18 cellular contexts compared by ENCODE assay signal in the genomic region with DNA sequence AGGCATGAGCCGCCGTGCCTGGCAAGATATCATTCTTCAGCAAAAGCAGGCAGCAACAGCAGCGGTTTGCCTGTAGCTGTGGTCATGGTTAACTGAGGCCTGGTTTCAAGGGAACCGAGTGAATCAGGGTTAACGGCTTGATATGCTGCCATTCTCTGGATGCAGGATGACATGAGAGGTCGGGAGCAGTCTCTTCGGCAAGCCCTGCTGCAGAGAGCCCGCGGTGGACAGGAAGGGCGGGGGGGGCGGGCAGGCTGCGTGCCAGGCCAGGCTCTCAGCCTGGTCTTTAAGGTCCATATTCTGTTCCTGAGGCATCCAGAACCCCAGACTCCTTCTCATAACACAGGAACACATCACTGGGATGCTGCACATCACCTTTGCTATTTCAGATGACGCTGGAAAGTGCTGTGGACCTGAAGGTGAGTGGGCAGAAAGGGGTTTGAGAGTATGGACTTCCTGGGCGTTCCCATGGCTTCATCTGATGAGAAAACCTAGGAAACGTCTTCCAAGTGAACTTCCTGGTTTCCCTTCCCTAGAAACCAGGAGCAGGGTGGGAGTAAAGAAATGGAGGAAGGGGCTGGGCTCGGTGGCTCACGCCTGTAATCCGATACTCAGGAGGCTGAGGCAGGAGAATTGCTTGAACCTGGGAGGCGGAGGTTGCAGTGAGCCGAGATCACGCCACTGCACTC.
"Had no signal": no experiment of that assay in that cellular context is flagged by ENCODE, and none has a peak within 500 bp of the region (broad histone marks: within the 10 kb centered on the region; RNA-seq: fewer than 3 reads in every experiment).

No MANE protein-coding gene starts in this region.

- H3K4me1 ChIP-seq: SJCRH30 had no signal

- H3K4me3 ChIP-seq: esophagus squamous epithelium, left lung, sigmoid colon, SJCRH30, thoracic aorta had no signal

- H3K27me3 ChIP-seq: brain microvascular endothelial cell, esophagus squamous epithelium, left lung, sigmoid colon, SJCRH30 had no signal

- H3K27ac Mint-ChIP-seq: activated naive CD4-positive, alpha-beta T cell treated with anti-CD3 and anti-CD28 coated beads, Interleukin-2, amount 10 ng/mL, durations not matched to agents 7 days and 5 days; stimulated activated naive B cell treated with anti-CD40 and anti-IgM and Interleukin-4, amounts not matched to agents 10 μg/mL and 1 μg/mL and 100 μg/mL, for 72 hours; T-helper 1 cell treated with Interleukin-12 subunit alpha and Interleukin-12 subunit beta and Interleukin-4 antibody, amounts not matched to agents 30 μg/mL and 1 μg/mL, for 36 hours had no signal

- H3K27ac ChIP-seq: brain microvascular endothelial cell, esophagus squamous epithelium, SJCRH30, thoracic aorta had no signal

- H3K36me3 ChIP-seq: SJCRH30 had no signal

- H3K27me3 Mint-ChIP-seq: activated CD4-positive, alpha-beta T cell treated with anti-CD3 and anti-CD28 coated beads, Interleukin-2, amount 10 ng/mL, durations not matched to agents 7 days and 5 days; stimulated activated naive B cell treated with anti-CD40 and anti-IgM and Interleukin-4, amounts not matched to agents 10 μg/mL and 1 μg/mL and 100 μg/mL, for 72 hours had no signal

- FAIRE-seq: keratinocyte had no signal

- H3K9me3 ChIP-seq: esophagus squamous epithelium, left lung, sigmoid colon, SJCRH30, thoracic aorta had no signal

- H3K9me3 Mint-ChIP-seq: activated CD4-positive, alpha-beta T cell treated with anti-CD3 and anti-CD28 coated beads, Interleukin-2, amount 10 ng/mL, durations not matched to agents 7 days and 5 days; activated naive CD4-positive, alpha-beta T cell treated with anti-CD3 and anti-CD28 coated beads, Interleukin-2, amount 10 ng/mL, durations not matched to agents 7 days and 5 days; activated T-cell treated with anti-CD3 and anti-CD28 coated beads, Interleukin-2, amount 50 U/mL, for 4 hours; nephron; stimulated activated naive B cell treated with anti-CD40 and anti-IgM and Interleukin-4, amounts not matched to agents 10 μg/mL and 1 μg/mL and 100 μg/mL, for 72 hours; T-helper 1 cell treated with Interleukin-12 subunit alpha and Interleukin-12 subunit beta and Interleukin-4 antibody, amounts not matched to agents 30 μg/mL and 1 μg/mL, for 36 hours had no signal

- DNase-seq: activated CD4-positive, alpha-beta T cell treated with anti-CD3 and anti-CD28 coated beads, Interleukin-2, amount 10 ng/mL, durations not matched to agents 7 days and 5 days; activated CD8-positive, alpha-beta memory T cell treated with anti-CD3 and anti-CD28 coated beads, Interleukin-2, amount 50 U/mL, for 4 hours; activated naive CD4-positive, alpha-beta T cell treated with anti-CD3 and anti-CD28 coated beads, Interleukin-2, amount 10 ng/mL, durations not matched to agents 7 days and 5 days; activated T-cell treated with anti-CD3 and anti-CD28 coated beads, Interleukin-2, amount 50 U/mL, for 4 hours; brain microvascular endothelial cell; cortex of kidney; effector CD8-positive, alpha-beta T cell; esophagus squamous epithelium; hypothalamus; left lung; mesendoderm; sigmoid colon; SJCRH30; stimulated activated naive B cell treated with anti-CD40 and anti-IgM and Interleukin-4, amounts not matched to agents 10 μg/mL and 1 μg/mL and 100 μg/mL, for 72 hours had no signal

- ATAC-seq: activated T-cell treated with anti-CD3 and anti-CD28 coated beads, Interleukin-2, amount 50 U/mL, for 4 hours; stimulated activated naive B cell treated with anti-CD40 and anti-IgM and Interleukin-4, amounts not matched to agents 10 μg/mL and 1 μg/mL and 100 μg/mL, for 72 hours had no signal

- H3K4me3 Mint-ChIP-seq: activated CD4-positive, alpha-beta T cell treated with anti-CD3 and anti-CD28 coated beads, Interleukin-2, amount 10 ng/mL, durations not matched to agents 7 days and 5 days; activated naive CD4-positive, alpha-beta T cell treated with anti-CD3 and anti-CD28 coated beads, Interleukin-2, amount 10 ng/mL, durations not matched to agents 7 days and 5 days; activated T-cell treated with anti-CD3 and anti-CD28 coated beads, Interleukin-2, amount 50 U/mL, for 4 hours; nephron; stimulated activated naive B cell treated with anti-CD40 and anti-IgM and Interleukin-4, amounts not matched to agents 10 μg/mL and 1 μg/mL and 100 μg/mL, for 72 hours; T-helper 1 cell treated with Interleukin-12 subunit alpha and Interleukin-12 subunit beta and Interleukin-4 antibody, amounts not matched to agents 30 μg/mL and 1 μg/mL, for 36 hours had no signal
